Comparison of ENCODE assay signal across 1 cellular context in the genomic region with DNA sequence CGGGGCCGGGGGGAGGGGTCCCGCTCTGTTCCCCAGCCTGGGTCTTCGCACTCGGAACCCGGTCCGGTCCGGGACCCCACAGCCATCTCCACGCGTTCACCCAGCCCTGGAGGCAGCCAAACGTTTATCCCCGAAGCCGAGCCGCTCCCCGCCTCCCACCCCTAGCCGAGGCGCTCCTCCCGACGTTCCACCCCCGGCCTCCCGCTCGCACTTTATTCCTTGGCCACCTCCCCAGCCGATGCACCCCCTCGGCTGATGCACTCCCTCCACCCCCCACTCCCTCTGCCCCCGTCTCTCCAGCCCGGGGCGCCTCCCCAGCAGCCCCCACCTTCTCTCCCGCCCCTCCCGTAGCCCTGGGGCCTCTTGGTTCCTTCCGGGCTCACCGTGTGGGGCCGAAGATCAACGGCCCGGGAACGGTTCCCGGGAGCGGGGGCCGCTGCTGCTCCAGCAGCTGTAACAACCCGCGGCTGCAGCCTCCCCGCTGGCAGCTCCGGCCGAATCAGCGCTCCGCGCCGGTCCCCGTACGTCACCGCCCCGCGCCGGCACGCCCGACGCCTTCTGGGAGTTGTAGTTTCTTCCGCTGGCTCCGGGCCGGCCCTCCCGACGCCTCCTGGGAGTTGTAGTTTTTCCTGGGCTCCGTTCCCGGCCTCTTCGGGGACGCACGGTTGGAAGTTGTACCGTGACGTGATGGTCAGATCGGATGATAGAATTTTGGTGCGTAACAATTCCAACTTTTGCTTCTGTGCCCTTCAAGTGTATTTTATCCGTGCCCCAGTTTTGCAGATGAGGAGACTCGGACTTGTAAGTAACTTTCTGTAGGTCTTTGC.
TF ChIP-seq lines count a peak whose summit lies in the region.

A gene with protein sequence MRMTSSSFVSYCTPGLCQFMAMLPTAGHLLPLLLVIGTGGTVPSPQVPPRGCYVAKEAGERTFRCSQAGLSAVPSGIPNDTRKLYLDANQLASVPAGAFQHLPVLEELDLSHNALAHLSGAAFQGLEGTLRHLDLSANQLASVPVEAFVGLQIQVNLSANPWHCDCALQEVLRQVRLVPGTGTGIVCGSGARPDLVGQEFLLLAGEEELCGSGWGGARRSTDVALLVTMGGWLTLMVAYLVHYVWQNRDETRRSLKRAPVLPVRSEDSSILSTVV (plus strand): TSS at position 632 of the 827 bp plus-strand sequence. CDS start 13,792 bp downstream, outside the sequence.
A gene with protein sequence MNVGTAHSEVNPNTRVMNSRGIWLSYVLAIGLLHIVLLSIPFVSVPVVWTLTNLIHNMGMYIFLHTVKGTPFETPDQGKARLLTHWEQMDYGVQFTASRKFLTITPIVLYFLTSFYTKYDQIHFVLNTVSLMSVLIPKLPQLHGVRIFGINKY (minus strand): TSS at position 501 of the 827 bp plus-strand sequence. CDS start 3,398 bp downstream, outside the sequence.

TF ChIP-seq in K562, 482 proteins besides CTCF, POLR2A, EP300 and RAD21 (continued from another document and continues in another):
- TF ChIP-seq, protein P1, sequence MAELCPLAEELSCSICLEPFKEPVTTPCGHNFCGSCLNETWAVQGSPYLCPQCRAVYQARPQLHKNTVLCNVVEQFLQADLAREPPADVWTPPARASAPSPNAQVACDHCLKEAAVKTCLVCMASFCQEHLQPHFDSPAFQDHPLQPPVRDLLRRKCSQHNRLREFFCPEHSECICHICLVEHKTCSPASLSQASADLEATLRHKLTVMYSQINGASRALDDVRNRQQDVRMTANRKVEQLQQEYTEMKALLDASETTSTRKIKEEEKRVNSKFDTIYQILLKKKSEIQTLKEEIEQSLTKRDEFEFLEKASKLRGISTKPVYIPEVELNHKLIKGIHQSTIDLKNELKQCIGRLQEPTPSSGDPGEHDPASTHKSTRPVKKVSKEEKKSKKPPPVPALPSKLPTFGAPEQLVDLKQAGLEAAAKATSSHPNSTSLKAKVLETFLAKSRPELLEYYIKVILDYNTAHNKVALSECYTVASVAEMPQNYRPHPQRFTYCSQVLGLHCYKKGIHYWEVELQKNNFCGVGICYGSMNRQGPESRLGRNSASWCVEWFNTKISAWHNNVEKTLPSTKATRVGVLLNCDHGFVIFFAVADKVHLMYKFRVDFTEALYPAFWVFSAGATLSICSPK (IDR thresholded peaks at IDR 0.05; ENCODE audit: borderline replicate concordance), result no peak
- TF ChIP-seq CHD2 (IDR thresholded peaks at IDR 0.05; ENCODE audit: low read depth, low read length), result no peak
- TF ChIP-seq, protein P2, sequence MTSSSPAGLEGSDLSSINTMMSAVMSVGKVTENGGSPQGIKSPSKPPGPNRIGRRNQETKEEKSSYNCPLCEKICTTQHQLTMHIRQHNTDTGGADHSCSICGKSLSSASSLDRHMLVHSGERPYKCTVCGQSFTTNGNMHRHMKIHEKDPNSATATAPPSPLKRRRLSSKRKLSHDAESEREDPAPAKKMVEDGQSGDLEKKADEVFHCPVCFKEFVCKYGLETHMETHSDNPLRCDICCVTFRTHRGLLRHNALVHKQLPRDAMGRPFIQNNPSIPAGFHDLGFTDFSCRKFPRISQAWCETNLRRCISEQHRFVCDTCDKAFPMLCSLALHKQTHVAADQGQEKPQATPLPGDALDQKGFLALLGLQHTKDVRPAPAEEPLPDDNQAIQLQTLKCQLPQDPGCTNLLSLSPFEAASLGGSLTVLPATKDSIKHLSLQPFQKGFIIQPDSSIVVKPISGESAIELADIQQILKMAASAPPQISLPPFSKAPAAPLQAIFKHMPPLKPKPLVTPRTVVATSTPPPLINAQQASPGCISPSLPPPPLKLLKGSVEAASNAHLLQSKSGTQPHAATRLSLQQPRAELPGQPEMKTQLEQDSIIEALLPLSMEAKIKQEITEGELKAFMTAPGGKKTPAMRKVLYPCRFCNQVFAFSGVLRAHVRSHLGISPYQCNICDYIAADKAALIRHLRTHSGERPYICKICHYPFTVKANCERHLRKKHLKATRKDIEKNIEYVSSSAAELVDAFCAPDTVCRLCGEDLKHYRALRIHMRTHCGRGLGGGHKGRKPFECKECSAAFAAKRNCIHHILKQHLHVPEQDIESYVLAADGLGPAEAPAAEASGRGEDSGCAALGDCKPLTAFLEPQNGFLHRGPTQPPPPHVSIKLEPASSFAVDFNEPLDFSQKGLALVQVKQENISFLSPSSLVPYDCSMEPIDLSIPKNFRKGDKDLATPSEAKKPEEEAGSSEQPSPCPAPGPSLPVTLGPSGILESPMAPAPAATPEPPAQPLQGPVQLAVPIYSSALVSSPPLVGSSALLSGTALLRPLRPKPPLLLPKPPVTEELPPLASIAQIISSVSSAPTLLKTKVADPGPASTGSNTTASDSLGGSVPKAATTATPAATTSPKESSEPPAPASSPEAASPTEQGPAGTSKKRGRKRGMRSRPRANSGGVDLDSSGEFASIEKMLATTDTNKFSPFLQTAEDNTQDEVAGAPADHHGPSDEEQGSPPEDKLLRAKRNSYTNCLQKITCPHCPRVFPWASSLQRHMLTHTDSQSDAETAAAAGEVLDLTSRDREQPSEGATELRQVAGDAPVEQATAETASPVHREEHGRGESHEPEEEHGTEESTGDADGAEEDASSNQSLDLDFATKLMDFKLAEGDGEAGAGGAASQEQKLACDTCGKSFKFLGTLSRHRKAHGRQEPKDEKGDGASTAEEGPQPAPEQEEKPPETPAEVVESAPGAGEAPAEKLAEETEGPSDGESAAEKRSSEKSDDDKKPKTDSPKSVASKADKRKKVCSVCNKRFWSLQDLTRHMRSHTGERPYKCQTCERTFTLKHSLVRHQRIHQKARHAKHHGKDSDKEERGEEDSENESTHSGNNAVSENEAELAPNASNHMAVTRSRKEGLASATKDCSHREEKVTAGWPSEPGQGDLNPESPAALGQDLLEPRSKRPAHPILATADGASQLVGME (CRISPR knock-in tag; IDR thresholded peaks at IDR 0.05), result no peak
- TF ChIP-seq, protein P3, sequence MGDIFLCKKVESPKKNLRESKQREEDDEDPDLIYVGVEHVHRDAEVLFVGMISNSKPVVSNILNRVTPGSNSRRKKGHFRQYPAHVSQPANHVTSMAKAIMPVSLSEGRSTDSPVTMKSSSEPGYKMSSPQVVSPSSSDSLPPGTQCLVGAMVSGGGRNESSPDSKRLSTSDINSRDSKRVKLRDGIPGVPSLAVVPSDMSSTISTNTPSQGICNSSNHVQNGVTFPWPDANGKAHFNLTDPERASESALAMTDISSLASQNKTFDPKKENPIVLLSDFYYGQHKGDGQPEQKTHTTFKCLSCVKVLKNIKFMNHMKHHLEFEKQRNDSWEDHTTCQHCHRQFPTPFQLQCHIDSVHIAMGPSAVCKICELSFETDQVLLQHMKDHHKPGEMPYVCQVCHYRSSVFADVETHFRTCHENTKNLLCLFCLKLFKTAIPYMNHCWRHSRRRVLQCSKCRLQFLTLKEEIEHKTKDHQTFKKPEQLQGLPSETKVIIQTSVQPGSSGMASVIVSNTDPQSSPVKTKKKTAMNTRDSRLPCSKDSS (IDR thresholded peaks at IDR 0.05; ENCODE audit: low read depth, partially characterized antibody), result no peak
- TF ChIP-seq, protein P4, sequence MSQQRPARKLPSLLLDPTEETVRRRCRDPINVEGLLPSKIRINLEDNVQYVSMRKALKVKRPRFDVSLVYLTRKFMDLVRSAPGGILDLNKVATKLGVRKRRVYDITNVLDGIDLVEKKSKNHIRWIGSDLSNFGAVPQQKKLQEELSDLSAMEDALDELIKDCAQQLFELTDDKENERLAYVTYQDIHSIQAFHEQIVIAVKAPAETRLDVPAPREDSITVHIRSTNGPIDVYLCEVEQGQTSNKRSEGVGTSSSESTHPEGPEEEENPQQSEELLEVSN (IDR thresholded peaks at IDR 0.05; ENCODE audit: borderline replicate concordance in 1 of 2, extremely low read depth in 1 of 2, insufficient read depth in 1 of 2, insufficient read length in 1 of 2, low read depth in 1 of 2, low read length in 1 of 2, poor library complexity in 1 of 2, severe bottlenecking in 1 of 2), result no peak
- TF ChIP-seq ZBTB7A (IDR thresholded peaks at IDR 0.05; ENCODE audit: borderline replicate concordance, control insufficient read depth, low read depth, low read length), result peak; percentile 49; the same call in 1 of the 2 replicates
- no peak for TF ChIP-seq TAF9B (IDR thresholded peaks at IDR 0.05; ENCODE audit: partially characterized antibody)
- peak; percentile 81 for TF ChIP-seq RBFOX2 (IDR thresholded peaks at IDR 0.05; ENCODE audit: low read depth, low read length)
- no peak for TF ChIP-seq ZNF445 (CRISPR knock-in tag; IDR thresholded peaks at IDR 0.05; ENCODE audit: low read depth)
- TF ChIP-seq PURB (CRISPR knock-in tag; IDR thresholded peaks at IDR 0.05; ENCODE audit: low read depth), result no peak
- TF ChIP-seq ZFP1 (CRISPR knock-in tag; IDR thresholded peaks at IDR 0.05), result no peak
- TF ChIP-seq SMARCB1 (IDR thresholded peaks at IDR 0.05; ENCODE audit: insufficient read length, low read depth), result no peak
- no peak for TF ChIP-seq BCL6 (CRISPR knock-in tag; IDR thresholded peaks at IDR 0.05)
- 0 out of 2 replicates have a peak, but pooled peaks have one; percentile 26 for TF ChIP-seq EP400 (IDR thresholded peaks at IDR 0.05)
- no peak for TF ChIP-seq ZFPM2 (CRISPR knock-in tag; IDR thresholded peaks at IDR 0.05)
- TF ChIP-seq, protein P5, sequence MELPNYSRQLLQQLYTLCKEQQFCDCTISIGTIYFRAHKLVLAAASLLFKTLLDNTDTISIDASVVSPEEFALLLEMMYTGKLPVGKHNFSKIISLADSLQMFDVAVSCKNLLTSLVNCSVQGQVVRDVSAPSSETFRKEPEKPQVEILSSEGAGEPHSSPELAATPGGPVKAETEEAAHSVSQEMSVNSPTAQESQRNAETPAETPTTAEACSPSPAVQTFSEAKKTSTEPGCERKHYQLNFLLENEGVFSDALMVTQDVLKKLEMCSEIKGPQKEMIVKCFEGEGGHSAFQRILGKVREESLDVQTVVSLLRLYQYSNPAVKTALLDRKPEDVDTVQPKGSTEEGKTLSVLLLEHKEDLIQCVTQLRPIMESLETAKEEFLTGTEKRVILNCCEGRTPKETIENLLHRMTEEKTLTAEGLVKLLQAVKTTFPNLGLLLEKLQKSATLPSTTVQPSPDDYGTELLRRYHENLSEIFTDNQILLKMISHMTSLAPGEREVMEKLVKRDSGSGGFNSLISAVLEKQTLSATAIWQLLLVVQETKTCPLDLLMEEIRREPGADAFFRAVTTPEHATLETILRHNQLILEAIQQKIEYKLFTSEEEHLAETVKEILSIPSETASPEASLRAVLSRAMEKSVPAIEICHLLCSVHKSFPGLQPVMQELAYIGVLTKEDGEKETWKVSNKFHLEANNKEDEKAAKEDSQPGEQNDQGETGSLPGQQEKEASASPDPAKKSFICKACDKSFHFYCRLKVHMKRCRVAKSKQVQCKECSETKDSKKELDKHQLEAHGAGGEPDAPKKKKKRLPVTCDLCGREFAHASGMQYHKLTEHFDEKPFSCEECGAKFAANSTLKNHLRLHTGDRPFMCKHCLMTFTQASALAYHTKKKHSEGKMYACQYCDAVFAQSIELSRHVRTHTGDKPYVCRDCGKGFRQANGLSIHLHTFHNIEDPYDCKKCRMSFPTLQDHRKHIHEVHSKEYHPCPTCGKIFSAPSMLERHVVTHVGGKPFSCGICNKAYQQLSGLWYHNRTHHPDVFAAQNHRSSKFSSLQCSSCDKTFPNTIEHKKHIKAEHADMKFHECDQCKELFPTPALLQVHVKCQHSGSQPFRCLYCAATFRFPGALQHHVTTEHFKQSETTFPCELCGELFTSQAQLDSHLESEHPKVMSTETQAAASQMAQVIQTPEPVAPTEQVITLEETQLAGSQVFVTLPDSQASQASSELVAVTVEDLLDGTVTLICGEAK (IDR thresholded peaks at IDR 0.05), result peak; percentile 66; the same call in 1 of the 2 replicates
- TF ChIP-seq, protein P5 (CRISPR knock-in tag; IDR thresholded peaks at IDR 0.05), result no peak
- TF ChIP-seq XRCC4 (IDR thresholded peaks at IDR 0.05; ENCODE audit: extremely low read depth, insufficient read depth, insufficient read length), result no peak
- TF ChIP-seq HMGN3 (IDR thresholded peaks at IDR 0.05; ENCODE audit: borderline replicate concordance, extremely low read depth, insufficient read length, low read depth, low read length), result peak; percentile 87
- TF ChIP-seq, protein P6, sequence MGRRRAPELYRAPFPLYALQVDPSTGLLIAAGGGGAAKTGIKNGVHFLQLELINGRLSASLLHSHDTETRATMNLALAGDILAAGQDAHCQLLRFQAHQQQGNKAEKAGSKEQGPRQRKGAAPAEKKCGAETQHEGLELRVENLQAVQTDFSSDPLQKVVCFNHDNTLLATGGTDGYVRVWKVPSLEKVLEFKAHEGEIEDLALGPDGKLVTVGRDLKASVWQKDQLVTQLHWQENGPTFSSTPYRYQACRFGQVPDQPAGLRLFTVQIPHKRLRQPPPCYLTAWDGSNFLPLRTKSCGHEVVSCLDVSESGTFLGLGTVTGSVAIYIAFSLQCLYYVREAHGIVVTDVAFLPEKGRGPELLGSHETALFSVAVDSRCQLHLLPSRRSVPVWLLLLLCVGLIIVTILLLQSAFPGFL (CRISPR knock-in tag; IDR thresholded peaks at IDR 0.05), result no peak
- TF ChIP-seq HNRNPL (IDR thresholded peaks at IDR 0.05; ENCODE audit: low read depth, low read length), result no peak
- no peak for TF ChIP-seq ZNF121 (CRISPR knock-in tag; conservative IDR thresholded peaks at IDR 0.05)
- no peak for TF ChIP-seq ARID2 (IDR thresholded peaks at IDR 0.05)
- TF ChIP-seq BRD4 (IDR thresholded peaks at IDR 0.05), result no peak
- no peak for TF ChIP-seq BMI1 (IDR thresholded peaks at IDR 0.05; ENCODE audit: low read length)
- no peak for TF ChIP-seq ZNF780A (CRISPR knock-in tag; IDR thresholded peaks at IDR 0.05)
- no peak for TF ChIP-seq E2F3 (CRISPR knock-in tag; IDR thresholded peaks at IDR 0.05)
- TF ChIP-seq FOXJ3 (CRISPR knock-in tag; IDR thresholded peaks at IDR 0.05), result no peak
- peak; percentile 75 to 93; a peak in 2 of 4 replicates for TF ChIP-seq SIN3A (IDR thresholded peaks at IDR 0.05; ENCODE audit: borderline replicate concordance in 2 of 2, control insufficient read depth in 1 of 2, low read depth in 2 of 2, low read length in 2 of 2)
